2 cellular contexts compared by ENCODE assay signal in the genomic region with DNA sequence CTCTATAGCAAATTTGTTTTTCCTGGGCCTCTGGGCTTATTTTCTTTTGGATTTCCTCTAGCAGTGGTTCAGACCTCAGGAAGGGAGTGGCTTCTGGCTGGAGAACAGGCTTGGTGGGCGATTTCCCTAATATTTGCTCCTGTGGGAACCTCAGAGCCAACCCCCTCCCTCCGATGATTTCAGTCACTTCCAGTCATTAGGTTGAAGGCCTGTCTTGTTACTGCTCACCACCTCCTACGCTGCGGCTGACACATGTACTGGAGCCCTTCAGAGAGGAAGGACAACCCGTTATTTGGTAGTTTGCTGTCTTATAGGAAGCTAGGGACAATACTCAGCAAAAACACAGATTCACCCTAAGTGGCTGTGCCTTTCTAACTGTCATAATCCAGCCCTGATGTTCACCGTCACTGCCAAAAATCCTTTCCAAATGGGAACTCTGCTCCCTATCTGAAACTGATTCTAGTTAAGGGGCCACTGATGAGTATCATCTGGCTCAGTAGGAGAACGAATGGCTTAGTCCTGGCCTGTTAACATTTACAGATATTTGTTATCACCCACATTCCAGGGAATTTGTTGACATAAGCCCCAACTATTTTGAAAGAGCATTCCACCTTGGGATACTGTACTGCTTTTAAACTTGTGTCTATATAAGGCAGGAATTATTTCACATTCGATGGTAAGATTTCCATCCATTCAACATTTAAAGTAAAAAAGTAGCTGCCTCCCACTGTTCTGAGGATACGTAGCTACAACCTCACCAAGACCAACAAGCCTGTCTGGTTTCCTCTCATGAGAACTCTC.
TF ChIP-seq lines count a peak whose summit lies in the region.

No MANE protein-coding gene starts in this region.

TF ChIP-seq in SK-N-SH, 30 proteins besides CTCF, POLR2A, EP300 and RAD21 (continued from another document):
- TF ChIP-seq, protein P1, sequence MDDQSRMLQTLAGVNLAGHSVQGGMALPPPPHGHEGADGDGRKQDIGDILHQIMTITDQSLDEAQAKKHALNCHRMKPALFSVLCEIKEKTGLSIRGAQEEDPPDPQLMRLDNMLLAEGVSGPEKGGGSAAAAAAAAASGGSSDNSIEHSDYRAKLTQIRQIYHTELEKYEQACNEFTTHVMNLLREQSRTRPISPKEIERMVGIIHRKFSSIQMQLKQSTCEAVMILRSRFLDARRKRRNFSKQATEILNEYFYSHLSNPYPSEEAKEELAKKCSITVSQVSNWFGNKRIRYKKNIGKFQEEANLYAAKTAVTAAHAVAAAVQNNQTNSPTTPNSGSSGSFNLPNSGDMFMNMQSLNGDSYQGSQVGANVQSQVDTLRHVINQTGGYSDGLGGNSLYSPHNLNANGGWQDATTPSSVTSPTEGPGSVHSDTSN (IDR thresholded peaks at IDR 0.05) = no peak
- TF ChIP-seq YY1 (IDR thresholded peaks at IDR 0.05; ENCODE audit: low read depth) = no peak
- TF ChIP-seq GABPA (IDR thresholded peaks at IDR 0.05; ENCODE audit: low read depth) = no peak
- no peak for TF ChIP-seq JUND (IDR thresholded peaks at IDR 0.05)
- no peak for TF ChIP-seq FOXM1 (IDR thresholded peaks at IDR 0.05; ENCODE audit: low read depth)
- no peak for TF ChIP-seq CHD2 (IDR thresholded peaks at IDR 0.05; ENCODE audit: low read length, partially characterized antibody)
- no peak for TF ChIP-seq ELF1 (IDR thresholded peaks at IDR 0.05)
- TF ChIP-seq, protein P2, sequence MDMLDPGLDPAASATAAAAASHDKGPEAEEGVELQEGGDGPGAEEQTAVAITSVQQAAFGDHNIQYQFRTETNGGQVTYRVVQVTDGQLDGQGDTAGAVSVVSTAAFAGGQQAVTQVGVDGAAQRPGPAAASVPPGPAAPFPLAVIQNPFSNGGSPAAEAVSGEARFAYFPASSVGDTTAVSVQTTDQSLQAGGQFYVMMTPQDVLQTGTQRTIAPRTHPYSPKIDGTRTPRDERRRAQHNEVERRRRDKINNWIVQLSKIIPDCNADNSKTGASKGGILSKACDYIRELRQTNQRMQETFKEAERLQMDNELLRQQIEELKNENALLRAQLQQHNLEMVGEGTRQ (IDR thresholded peaks at IDR 0.05; ENCODE audit: borderline replicate concordance, low read depth, low read length) = no peak
- no peak for TF ChIP-seq TAF1 (IDR thresholded peaks at IDR 0.05; ENCODE audit: borderline replicate concordance, low read depth, low read length)
- no peak for TF ChIP-seq SMC3 (IDR thresholded peaks at IDR 0.05; ENCODE audit: low read depth, low read length)
TF ChIP-seq in SK-N-SH: peak in this region for 0.

TF ChIP-seq in SK-N-SH treated with all-trans-retinoic acid at 6 μM for 48 hours, 23 proteins besides CTCF, POLR2A, EP300 and RAD21 (continued from another document):
- TF ChIP-seq PPARA (CRISPR knock-in tag; IDR thresholded peaks at IDR 0.05; ENCODE audit: borderline replicate concordance) (no peak), CSDC2 (CRISPR knock-in tag; IDR thresholded peaks at IDR 0.05) (no peak), ZNF565 (CRISPR knock-in tag; conservative IDR thresholded peaks at IDR 0.05; ENCODE audit: low read depth) (no peak), OSR1 (CRISPR knock-in tag; IDR thresholded peaks at IDR 0.05) (no peak), ESRRG (CRISPR knock-in tag; IDR thresholded peaks at IDR 0.05) (no peak), RARB (CRISPR knock-in tag; IDR thresholded peaks at IDR 0.05) (no peak), ZNF8 (CRISPR knock-in tag; IDR thresholded peaks at IDR 0.05) (no peak)
- TF ChIP-seq, protein P3, sequence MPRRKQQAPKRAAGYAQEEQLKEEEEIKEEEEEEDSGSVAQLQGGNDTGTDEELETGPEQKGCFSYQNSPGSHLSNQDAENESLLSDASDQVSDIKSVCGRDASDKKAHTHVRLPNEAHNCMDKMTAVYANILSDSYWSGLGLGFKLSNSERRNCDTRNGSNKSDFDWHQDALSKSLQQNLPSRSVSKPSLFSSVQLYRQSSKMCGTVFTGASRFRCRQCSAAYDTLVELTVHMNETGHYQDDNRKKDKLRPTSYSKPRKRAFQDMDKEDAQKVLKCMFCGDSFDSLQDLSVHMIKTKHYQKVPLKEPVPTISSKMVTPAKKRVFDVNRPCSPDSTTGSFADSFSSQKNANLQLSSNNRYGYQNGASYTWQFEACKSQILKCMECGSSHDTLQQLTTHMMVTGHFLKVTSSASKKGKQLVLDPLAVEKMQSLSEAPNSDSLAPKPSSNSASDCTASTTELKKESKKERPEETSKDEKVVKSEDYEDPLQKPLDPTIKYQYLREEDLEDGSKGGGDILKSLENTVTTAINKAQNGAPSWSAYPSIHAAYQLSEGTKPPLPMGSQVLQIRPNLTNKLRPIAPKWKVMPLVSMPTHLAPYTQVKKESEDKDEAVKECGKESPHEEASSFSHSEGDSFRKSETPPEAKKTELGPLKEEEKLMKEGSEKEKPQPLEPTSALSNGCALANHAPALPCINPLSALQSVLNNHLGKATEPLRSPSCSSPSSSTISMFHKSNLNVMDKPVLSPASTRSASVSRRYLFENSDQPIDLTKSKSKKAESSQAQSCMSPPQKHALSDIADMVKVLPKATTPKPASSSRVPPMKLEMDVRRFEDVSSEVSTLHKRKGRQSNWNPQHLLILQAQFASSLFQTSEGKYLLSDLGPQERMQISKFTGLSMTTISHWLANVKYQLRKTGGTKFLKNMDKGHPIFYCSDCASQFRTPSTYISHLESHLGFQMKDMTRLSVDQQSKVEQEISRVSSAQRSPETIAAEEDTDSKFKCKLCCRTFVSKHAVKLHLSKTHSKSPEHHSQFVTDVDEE (CRISPR knock-in tag; IDR thresholded peaks at IDR 0.05) = no peak
- TF ChIP-seq, protein P4, sequence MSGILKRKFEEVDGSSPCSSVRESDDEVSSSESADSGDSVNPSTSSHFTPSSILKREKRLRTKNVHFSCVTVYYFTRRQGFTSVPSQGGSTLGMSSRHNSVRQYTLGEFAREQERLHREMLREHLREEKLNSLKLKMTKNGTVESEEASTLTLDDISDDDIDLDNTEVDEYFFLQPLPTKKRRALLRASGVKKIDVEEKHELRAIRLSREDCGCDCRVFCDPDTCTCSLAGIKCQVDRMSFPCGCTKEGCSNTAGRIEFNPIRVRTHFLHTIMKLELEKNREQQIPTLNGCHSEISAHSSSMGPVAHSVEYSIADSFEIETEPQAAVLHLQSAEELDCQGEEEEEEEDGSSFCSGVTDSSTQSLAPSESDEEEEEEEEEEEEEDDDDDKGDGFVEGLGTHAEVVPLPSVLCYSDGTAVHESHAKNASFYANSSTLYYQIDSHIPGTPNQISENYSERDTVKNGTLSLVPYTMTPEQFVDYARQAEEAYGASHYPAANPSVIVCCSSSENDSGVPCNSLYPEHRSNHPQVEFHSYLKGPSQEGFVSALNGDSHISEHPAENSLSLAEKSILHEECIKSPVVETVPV (CRISPR knock-in tag; IDR thresholded peaks at IDR 0.05) = no peak
